Comparison of ENCODE assay signal across 13 cellular contexts in genomic region chr5:98904786-98905185, GRCh38. TPM values are rescaled to one million over a fixed set of nuclear protein-coding genes. Genes with fewer than 3 reads are reported as not detected.
DNase-seq lines count a peak whose midpoint lies in the region; FAIRE-seq and TF ChIP-seq lines count a peak whose summit lies in the region.
"Had no signal": no experiment of that assay in that cellular context is flagged by ENCODE, and none has a peak within 500 bp of the region (broad histone marks: within the 10 kb centered on the region; RNA-seq: fewer than 3 reads in every experiment).

No MANE protein-coding gene starts in this region.

- peak overlapping the region; percentile 76 for H3K27ac Mint-ChIP-seq in Calu3 (ENCODE audit: unreplicated experiment)
- H3K27ac Mint-ChIP-seq in activated CD4-positive, alpha-beta T cell treated with anti-CD3 and anti-CD28 coated beads, Interleukin-2, amount 10 ng/mL, durations not matched to agents 24 days and 14 days, result peak overlapping the region; percentile 53
- H3K27ac Mint-ChIP-seq: activated naive CD8-positive, alpha-beta T cell had no signal

- TF ChIP-seq CTCF in Calu3 (IDR thresholded peaks at IDR 0.05; ENCODE audit: unreplicated experiment) (no peak), fibroblast of pulmonary artery (IDR thresholded peaks at IDR 0.05; ENCODE audit: low read length, missing control alignments) (no peak)

- peaks cover 2% of the 10 kb centered on the region for H3K36me3 ChIP-seq in mesendoderm (ENCODE audit: control insufficient read depth, insufficient read depth, low read length)

- H3K9me3 Mint-ChIP-seq in Calu3 (ENCODE audit: low read depth, unreplicated experiment), result no peaks in the 10 kb centered on the region
- H3K9me3 Mint-ChIP-seq in activated CD4-positive, alpha-beta T cell treated with anti-CD3 and anti-CD28 coated beads, Interleukin-2, amount 10 ng/mL, durations not matched to agents 24 days and 14 days, result no peaks in the 10 kb centered on the region
- H3K9me3 Mint-ChIP-seq: CD4-positive, alpha-beta memory T cell had no signal

- CTCF ChIA-PET in Calu3 (lab: Charles Lee), result interaction anchor here (0.8 to 1.9 kb wide), 6 partner anchors 9 to 155 kb away, joined by 3 to 8 read pairs (median 4); no protein-coding TSS in a partner anchor

- H3K4me1 Mint-ChIP-seq in Calu3 (ENCODE audit: low read depth, unreplicated experiment), result peaks cover 55% of the 10 kb centered on the region
- H3K4me1 Mint-ChIP-seq in activated CD4-positive, alpha-beta T cell treated with anti-CD3 and anti-CD28 coated beads, Interleukin-2, amount 10 ng/mL, durations not matched to agents 24 days and 14 days, result peaks cover 29% of the 10 kb centered on the region

- peak; percentile 97 for FAIRE-seq in H54 (lab: Jason Lieb, UNC)

- H3K23ac ChIP-seq in mesendoderm (ENCODE audit: low read length), result no peak overlapping the region

- peaks cover 9% of the 10 kb centered on the region for H3K79me2 ChIP-seq in mesendoderm (ENCODE audit: control insufficient read depth, insufficient read depth, low read length)

- BruUV-seq in Calu3 (replicated peaks; lab: Mats Ljungman, UMichigan), result no TSS peak

- H2AK5ac ChIP-seq in mesendoderm (ENCODE audit: low read length), result no peak overlapping the region

- intact Hi-C loops in Calu3 (cut with micrococcal nuclease; ENCODE audit: unreplicated experiment), result loop anchor here (2.0 kb wide), 1 partner anchor 22 kb away; no protein-coding TSS in a partner anchor
- intact Hi-C loops in activated CD4-positive, alpha-beta T cell treated with anti-CD3 and anti-CD28 coated beads, Interleukin-2, amount 10 ng/mL, durations not matched to agents 24 days and 14 days (cut with micrococcal nuclease), result no loop called here

- peaks cover 3% of the 10 kb centered on the region for H3K79me1 ChIP-seq in mesendoderm (ENCODE audit: low read length)

- H2BK15ac ChIP-seq in mesendoderm (replicated peaks; ENCODE audit: low read depth), result no peak overlapping the region

- no peak overlapping the region for H3K9ac ChIP-seq in mesendoderm (ENCODE audit: low read length)

- no peak overlapping the region for H3K4me3 Mint-ChIP-seq in Calu3 (ENCODE audit: low read depth, unreplicated experiment)
- no peak overlapping the region for H3K4me3 Mint-ChIP-seq in activated CD4-positive, alpha-beta T cell treated with anti-CD3 and anti-CD28 coated beads, Interleukin-2, amount 10 ng/mL, durations not matched to agents 24 days and 14 days
- H3K4me3 Mint-ChIP-seq: activated naive CD8-positive, alpha-beta T cell; CD4-positive, alpha-beta memory T cell had no signal

- peak; percentile 46 for DNase-seq in Calu3
- DNase-seq in H54 (ENCODE audit: insufficient read length, low spot score), result no peak
- no peak for DNase-seq in activated CD4-positive, alpha-beta T cell treated with anti-CD3 and anti-CD28 coated beads, Interleukin-2, amount 10 ng/mL, durations not matched to agents 24 days and 14 days
- peak; percentile 32 for DNase-seq in fibroblast of pulmonary artery (ENCODE audit: low read depth)
- DNase-seq in mesendoderm, result no peak
- DNase-seq in NOMO-1 (lab: John Stamatoyannopoulos, UW; ENCODE audit: unreplicated experiment in 2 of 2), result no peak
- no peak for DNase-seq in substantia nigra (lab: John Stamatoyannopoulos, UW)
- DNase-seq: activated CD4-positive, CD25-positive, alpha-beta regulatory T cell; CD4-positive, alpha-beta memory T cell; KG1; NCI-H187; NCI-H748 treated with DMSO at 0.1 percent for 48 hours had no signal

- TF ChIP-seq POLR2A in H54 (IDR thresholded peaks at IDR 0.05; ENCODE audit: low read depth, low read length), result no peak

- H3K27me3 ChIP-seq in mesendoderm (ENCODE audit: insufficient read depth, low read length, poor library complexity), result no peaks in the 10 kb centered on the region

- no peak overlapping the region for H3K56ac ChIP-seq in mesendoderm (ENCODE audit: low read length)

- H3K36me3 Mint-ChIP-seq in Calu3 (ENCODE audit: insufficient read depth, unreplicated experiment), result peaks cover 60% of the 10 kb centered on the region
- peaks cover 30% of the 10 kb centered on the region for H3K36me3 Mint-ChIP-seq in activated CD4-positive, alpha-beta T cell treated with anti-CD3 and anti-CD28 coated beads, Interleukin-2, amount 10 ng/mL, durations not matched to agents 24 days and 14 days (ENCODE audit: low read depth)

- WGBS in mesendoderm (ENCODE audit: extremely low coverage, insufficient coverage, low lambda C conversion rate), result 100% methylated on average over 1 of the region's 6 CpGs

- H4K5ac ChIP-seq in mesendoderm (ENCODE audit: low read length), result no peak overlapping the region

- H3K18ac ChIP-seq in mesendoderm (ENCODE audit: low read length), result no peak overlapping the region

- H2BK120ac ChIP-seq in mesendoderm (ENCODE audit: low read depth, low read length), result no peak overlapping the region

- no peak overlapping the region for H3K4me3 ChIP-seq in fibroblast of pulmonary artery (replicated peaks; ENCODE audit: low read depth, low read length)
- no peak overlapping the region for H3K4me3 ChIP-seq in mesendoderm (ENCODE audit: low read length)

- H3K4ac ChIP-seq in mesendoderm (ENCODE audit: low read depth, low read length), result no peak overlapping the region

- no peak overlapping the region for H3K27ac ChIP-seq in mesendoderm (ENCODE audit: low read depth, low read length)
- H3K27ac ChIP-seq in substantia nigra (ENCODE audit: low read depth, low read length, poor library complexity, severe bottlenecking), result no peak overlapping the region

- H4K8ac ChIP-seq in mesendoderm (ENCODE audit: low read depth, low read length), result no peak overlapping the region

- H3K4me1 ChIP-seq in mesendoderm (ENCODE audit: control insufficient read depth, low read depth, low read length), result no peaks in the 10 kb centered on the region

- H3K27me3 Mint-ChIP-seq in Calu3 (ENCODE audit: unreplicated experiment), result no peaks in the 10 kb centered on the region
- no peaks in the 10 kb centered on the region for H3K27me3 Mint-ChIP-seq in activated CD4-positive, alpha-beta T cell treated with anti-CD3 and anti-CD28 coated beads, Interleukin-2, amount 10 ng/mL, durations not matched to agents 24 days and 14 days
- H3K27me3 Mint-ChIP-seq: activated naive CD8-positive, alpha-beta T cell; CD4-positive, alpha-beta memory T cell had no signal

- H3K4me2 ChIP-seq in mesendoderm (ENCODE audit: low read length), result no peak overlapping the region

- H2BK5ac ChIP-seq in mesendoderm (ENCODE audit: low read length), result no peak overlapping the region

RNA-seq across cellular contexts. Expression of gene CHD1, which starts 24.0 kb away (rescaled TPM):
- 79.7 and 91.6 TPM in 2 replicates for total RNA-seq in Calu3 (2022)
- total RNA-seq in activated CD4-positive, alpha-beta T cell treated with anti-CD3 and anti-CD28 coated beads, Interleukin-2, amount 10 ng/mL, durations not matched to agents 24 days and 14 days, result 74.2 and 80.6 TPM in 2 replicates
- 36.8 TPM for polyA plus RNA-seq in mesendoderm (2013, experiment 1 of 2)
- 38.3 TPM for polyA plus RNA-seq in mesendoderm (2013, experiment 2 of 2)

Comparison
In these comparisons a context has a peak if more than half of its experiments do, and no peak if none do; other contexts are left out.
1. DNase-seq: peak in Calu3 (single experiment) and fibroblast of pulmonary artery (single experiment); none in H54 (single experiment), activated CD4-positive, alpha-beta T cell treated with anti-CD3 and anti-CD28 coated beads, Interleukin-2, amount 10 ng/mL, durations not matched to agents 24 days and 14 days (single experiment), mesendoderm (single experiment), NOMO-1 (0 of 2) and substantia nigra (0 of 49).